In the genomic region with DNA sequence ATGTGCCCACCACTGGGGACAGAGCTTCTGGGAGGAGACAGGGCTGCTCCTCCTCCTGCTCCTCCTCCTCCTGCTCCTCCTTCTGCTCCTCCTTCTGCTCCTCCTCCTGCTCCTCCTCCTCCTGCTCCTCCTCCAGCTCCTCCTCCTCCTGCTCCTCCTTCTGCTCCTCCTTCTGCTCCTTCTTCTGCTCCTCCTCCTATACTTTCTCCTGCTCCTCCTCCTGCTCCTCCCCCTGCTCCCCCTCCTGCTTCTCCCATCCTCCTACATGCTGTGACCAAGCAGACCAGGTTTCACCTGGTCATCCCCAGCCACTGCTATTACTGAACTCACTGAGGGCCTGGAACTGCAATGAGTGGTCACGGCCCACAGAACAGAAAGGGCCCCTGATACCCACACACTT, we compare ENCODE assay signal across 19 cellular contexts.
"Had no signal": no experiment of that assay in that cellular context is flagged by ENCODE, and none has a peak within 500 bp of the region (broad histone marks: within the 10 kb centered on the region; RNA-seq: fewer than 3 reads in every experiment).

No MANE protein-coding gene starts in this region.

- H3K4me2 ChIP-seq: smooth muscle cell had no signal

- H3K27me3 ChIP-seq: cardiac muscle cell, uterus had no signal

- H3K36me3 ChIP-seq: cardiac muscle cell, esophagus squamous epithelium, pancreas, suprapubic skin, transverse colon, uterus had no signal

- H3K27me3 Mint-ChIP-seq: activated CD4-positive, alpha-beta memory T cell treated with anti-CD3 and anti-CD28 coated beads, Interleukin-2, amount 10 ng/mL, durations not matched to agents 7 days and 5 days had no signal

- H3K4me3 Mint-ChIP-seq: activated CD4-positive, alpha-beta memory T cell treated with anti-CD3 and anti-CD28 coated beads, Interleukin-2, amount 10 ng/mL, durations not matched to agents 7 days and 5 days; activated CD8-positive, alpha-beta memory T cell treated with anti-CD3 and anti-CD28 coated beads, Interleukin-2, amount 10 ng/mL, durations not matched to agents 7 days and 5 days; activated naive CD8-positive, alpha-beta T cell treated with anti-CD3 and anti-CD28 coated beads for 36 hours; dendritic cell treated with granulocyte-macrophage colony-stimulating factor and Interleukin-4, amounts not matched to agents 40 ng/mL and 50 ng/mL, for 4 days; effector memory CD8-positive, alpha-beta T cell; memory B cell; naive thymus-derived CD4-positive, alpha-beta T cell; stimulated activated naive CD8-positive, alpha-beta T cell treated with anti-CD3 and anti-CD28 coated beads, Interleukin-15, amount 100 ng/mL, for 72 hours had no signal

- H3K4me3 ChIP-seq: cardiac muscle cell, esophagus squamous epithelium, pancreas, smooth muscle cell, suprapubic skin, transverse colon, uterus had no signal

- H3K27ac ChIP-seq: cardiac muscle cell, esophagus squamous epithelium, pancreas, suprapubic skin, transverse colon, uterus had no signal

- H3K36me3 Mint-ChIP-seq: activated CD8-positive, alpha-beta memory T cell treated with anti-CD3 and anti-CD28 coated beads, Interleukin-2, amount 10 ng/mL, durations not matched to agents 7 days and 5 days; activated naive CD8-positive, alpha-beta T cell treated with anti-CD3 and anti-CD28 coated beads for 36 hours; memory B cell; naive thymus-derived CD4-positive, alpha-beta T cell had no signal

- H3K9me3 Mint-ChIP-seq: activated CD4-positive, alpha-beta memory T cell treated with anti-CD3 and anti-CD28 coated beads, Interleukin-2, amount 10 ng/mL, durations not matched to agents 7 days and 5 days; activated naive CD8-positive, alpha-beta T cell treated with anti-CD3 and anti-CD28 coated beads for 36 hours; dendritic cell treated with granulocyte-macrophage colony-stimulating factor and Interleukin-4, amounts not matched to agents 40 ng/mL and 50 ng/mL, for 4 days; effector memory CD8-positive, alpha-beta T cell; stimulated activated naive CD8-positive, alpha-beta T cell treated with anti-CD3 and anti-CD28 coated beads, Interleukin-15, amount 100 ng/mL, for 72 hours had no signal

- H3K4me1 Mint-ChIP-seq: activated CD4-positive, alpha-beta memory T cell treated with anti-CD3 and anti-CD28 coated beads, Interleukin-2, amount 10 ng/mL, durations not matched to agents 7 days and 5 days; activated CD8-positive, alpha-beta memory T cell treated with anti-CD3 and anti-CD28 coated beads, Interleukin-2, amount 10 ng/mL, durations not matched to agents 7 days and 5 days had no signal

- DNase-seq: activated CD4-positive, alpha-beta memory T cell treated with anti-CD3 and anti-CD28 coated beads, Interleukin-2, amount 10 ng/mL, durations not matched to agents 7 days and 5 days; activated CD4-positive, alpha-beta T cell treated with anti-CD3 and anti-CD28 coated beads for 48 hours; activated CD4-positive, CD25-positive, alpha-beta regulatory T cell; activated CD8-positive, alpha-beta memory T cell treated with anti-CD3 and anti-CD28 coated beads, Interleukin-2, amount 10 ng/mL, durations not matched to agents 7 days and 5 days; activated naive CD8-positive, alpha-beta T cell treated with anti-CD3 and anti-CD28 coated beads for 36 hours; amniotic stem cell; effector memory CD8-positive, alpha-beta T cell; esophagus squamous epithelium; naive thymus-derived CD4-positive, alpha-beta T cell; stimulated activated CD4-positive, alpha-beta T cell treated with anti-CD3 and anti-CD28 coated beads, Interleukin-4, amount 100 ng/mL, for 1 hour; stimulated activated naive CD8-positive, alpha-beta T cell treated with anti-CD3 and anti-CD28 coated beads, Interleukin-15, amount 100 ng/mL, for 72 hours; transverse colon; uterus had no signal

- ATAC-seq: activated CD8-positive, alpha-beta memory T cell treated with anti-CD3 and anti-CD28 coated beads, Interleukin-2, amount 10 ng/mL, durations not matched to agents 7 days and 5 days; effector memory CD8-positive, alpha-beta T cell; naive thymus-derived CD4-positive, alpha-beta T cell; pancreas; stimulated activated naive CD8-positive, alpha-beta T cell treated with anti-CD3 and anti-CD28 coated beads, Interleukin-15, amount 100 ng/mL, for 72 hours had no signal

- H3K9me3 ChIP-seq: esophagus squamous epithelium, pancreas, suprapubic skin, transverse colon, uterus had no signal

- H3K4me1 ChIP-seq: pancreas, suprapubic skin, transverse colon, uterus had no signal

- H3K27ac Mint-ChIP-seq: activated CD4-positive, alpha-beta memory T cell treated with anti-CD3 and anti-CD28 coated beads, Interleukin-2, amount 10 ng/mL, durations not matched to agents 7 days and 5 days; activated CD8-positive, alpha-beta memory T cell treated with anti-CD3 and anti-CD28 coated beads, Interleukin-2, amount 10 ng/mL, durations not matched to agents 7 days and 5 days; activated naive CD8-positive, alpha-beta T cell treated with anti-CD3 and anti-CD28 coated beads for 36 hours; dendritic cell treated with granulocyte-macrophage colony-stimulating factor and Interleukin-4, amounts not matched to agents 40 ng/mL and 50 ng/mL, for 4 days; effector memory CD8-positive, alpha-beta T cell; memory B cell; naive thymus-derived CD4-positive, alpha-beta T cell; stimulated activated naive CD8-positive, alpha-beta T cell treated with anti-CD3 and anti-CD28 coated beads, Interleukin-15, amount 100 ng/mL, for 72 hours had no signal
